Comparison of ENCODE assay signal across 9 cellular contexts in the genomic region with DNA sequence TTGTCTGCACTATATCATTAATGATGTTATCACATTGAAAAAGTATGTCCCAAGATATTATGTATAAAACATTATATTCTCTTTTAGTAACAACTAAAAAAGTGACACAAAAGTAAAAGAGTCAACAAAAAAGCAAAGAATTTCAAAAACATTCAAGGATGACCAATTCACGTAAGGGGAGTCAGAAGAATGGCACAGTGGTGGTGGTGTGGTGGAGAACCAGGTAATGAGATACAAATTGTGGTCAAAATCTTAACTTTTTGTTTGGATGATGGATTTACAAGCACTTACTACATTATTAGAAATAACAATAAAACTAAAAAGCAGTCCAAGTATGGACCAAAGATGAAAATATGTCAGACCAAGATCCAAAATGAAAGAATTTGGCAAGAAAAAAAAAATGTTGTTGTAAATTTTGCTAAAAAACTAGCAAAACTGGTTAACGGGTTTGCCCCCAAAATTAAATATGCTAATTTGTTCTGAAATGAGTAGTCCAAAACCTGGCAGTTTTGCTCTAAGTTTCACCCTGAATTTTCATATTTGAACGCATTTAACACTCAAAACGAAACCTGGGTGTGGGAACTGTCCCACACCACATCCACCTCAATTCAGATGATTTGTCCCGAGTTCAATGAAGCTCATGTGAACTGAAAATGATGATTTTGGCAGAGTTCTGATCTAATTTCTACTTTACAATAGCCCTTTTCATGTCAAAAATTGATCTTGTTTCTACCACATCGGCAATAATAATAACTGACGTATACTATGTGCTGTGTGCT.
A peak's percentile ranks its signal among the peaks of the same experiment; 100 is the strongest.
DNase-seq lines count a peak whose midpoint lies in the region; ATAC-seq and TF ChIP-seq lines count a peak whose summit lies in the region.
"Had no signal": no experiment of that assay in that cellular context is flagged by ENCODE, and none has a peak within 500 bp of the region (broad histone marks: within the 10 kb centered on the region; RNA-seq: fewer than 3 reads in every experiment).

No MANE protein-coding gene starts in this region.

- in situ Hi-C loops in ACHN (cut with HindIII; ENCODE audit: low pct_ligation_motif_present, low pct_unique_long_range_greater_than_20kb, low sequenced_read_pairs), result no loop called here

- TF ChIP-seq CTCF in foreskin fibroblast (IDR thresholded peaks at IDR 0.05; ENCODE audit: low read depth, low read length), result no peak

- no peak overlapping the region for H3K4me3 ChIP-seq in foreskin fibroblast (ENCODE audit: low read depth in 1 of 2, low read length in 2 of 2)
- H3K4me3 ChIP-seq in MG63, result no peak overlapping the region

- no peaks in the 10 kb centered on the region for H3K9me3 ChIP-seq in MG63

- DNase-seq in ACHN (no peak), foreskin fibroblast (no peak), MG63 (no peak), AG08395 (ENCODE audit: low spot score) (no peak)
- DNase-seq: NCI-H187 treated with DMSO at 0.1 percent for 48 hours had no signal

- ATAC-seq in GM18520 (IDR thresholded peaks at IDR 0.05; ENCODE audit: unreplicated experiment) (peak; percentile 67), GM21447 (IDR thresholded peaks at IDR 0.05; ENCODE audit: unreplicated experiment) (peak; percentile 81), HG03432 (IDR thresholded peaks at IDR 0.05; ENCODE audit: unreplicated experiment) (peak; percentile 83), esophagus mucosa (peak; percentile 26)

- H3K36me3 ChIP-seq in MG63, result no peaks in the 10 kb centered on the region

- no peaks in the 10 kb centered on the region for H3K27me3 ChIP-seq in MG63

Comparison
In these comparisons a context has a peak if more than half of its experiments do, and no peak if none do; other contexts are left out.
1. ATAC-seq: peak in every context shown above with its lines; median percentile 83 in HG03432; 81 in GM21447; 67 in GM18520; 26 in esophagus mucosa.